In genomic region chr18:58046087-58046793, GRCh38 we compare ENCODE assay signal across 8 cellular contexts. TPM values are rescaled to one million over a fixed set of nuclear protein-coding genes. Genes with fewer than 3 reads are reported as not detected.
A peak's percentile ranks its signal among the peaks of the same experiment; 100 is the strongest.
DNase-seq lines count a peak whose midpoint lies in the region; ATAC-seq and TF ChIP-seq lines count a peak whose summit lies in the region.

No MANE protein-coding gene starts in this region.

- in situ Hi-C loops in SK-MEL-5 (cut with HindIII; ENCODE audit: low pct_unique_long_range_greater_than_20kb, low sequenced_read_pairs): no loop called here

- H3K4me3 ChIP-seq in foreskin fibroblast (ENCODE audit: low read depth in 1 of 2, low read length in 2 of 2): peak overlapping the region; percentile 78 to 80
- H3K4me3 ChIP-seq in skeletal muscle cell (ENCODE audit: low read depth, low read length): peak overlapping the region; percentile 79

- no peak for TF ChIP-seq CTCF in foreskin fibroblast (IDR thresholded peaks at IDR 0.05; ENCODE audit: low read depth, low read length)

- ATAC-seq in GM19467 (IDR thresholded peaks at IDR 0.05; ENCODE audit: unreplicated experiment): no peak

- DNase-seq in NCI-H2196 treated with DMSO at 0.1 percent for 48 hours (lab: John Stamatoyannopoulos, UW; ENCODE audit: unreplicated experiment): peak; percentile 15
- DNase-seq in NCI-H2196 (lab: John Stamatoyannopoulos, UW; ENCODE audit: unreplicated experiment): no peak
- peak; percentile 54 for DNase-seq in SK-MEL-5 (ENCODE audit: low read depth, low spot score)
- DNase-seq in foreskin fibroblast: no peak
- DNase-seq in skeletal muscle cell (ENCODE audit: low read depth): no peak
- DNase-seq in NOMO-1 treated with DMSO at 0.1 percent for 48 hours (lab: John Stamatoyannopoulos, UW; ENCODE audit: unreplicated experiment): no peak
- no peak for DNase-seq in stimulated activated CD4-positive, alpha-beta T cell treated with anti-CD3 and anti-CD28 coated beads, Interleukin-15, amount 100 ng/mL, for 24 hours

RNA-seq across cellular contexts. Expression of gene NEDD4L, which starts 2.2 kb away (rescaled TPM):
- total RNA-seq in SK-MEL-5 (2014; rRNA removed; shearing (Covaris generic)): 205 and 215 TPM in 2 replicates
- 195 and 200 TPM in 2 replicates for polyA plus RNA-seq in SK-MEL-5 (2015; cell fraction: cytosol; rRNA removed)
- 264 and 280 TPM in 2 replicates for polyA plus RNA-seq in SK-MEL-5 (2015; cell fraction: nucleus; rRNA removed)

Comparison
In these comparisons a context has a peak if more than half of its experiments do, and no peak if none do; other contexts are left out.
1. DNase-seq: peak in NCI-H2196 treated with DMSO at 0.1 percent for 48 hours (single experiment) and SK-MEL-5 (single experiment); none in NCI-H2196 (single experiment), foreskin fibroblast (0 of 2), skeletal muscle cell (single experiment), NOMO-1 treated with DMSO at 0.1 percent for 48 hours (single experiment) and stimulated activated CD4-positive, alpha-beta T cell treated with anti-CD3 and anti-CD28 coated beads, Interleukin-15, amount 100 ng/mL, for 24 hours (single experiment).